ENCODE assay signal across 8 cellular contexts in genomic region chr19:11346104-11346940, GRCh38. TPM values are rescaled to one million over a fixed set of nuclear protein-coding genes. Genes with fewer than 3 reads are reported as not detected.
A peak's percentile ranks its signal among the peaks of the same experiment; 100 is the strongest.
DNase-seq lines count a peak whose midpoint lies in the region; ATAC-seq and TF ChIP-seq lines count a peak whose summit lies in the region.

CCDC159 (plus strand) TSS chr19:11346519; CDS start chr19:11346607, 88 bp downstream.
TMEM205 (minus strand) TSS chr19:11346268; CDS start chr19:11345619, 649 bp downstream.

- peak; percentile 89 for DNase-seq in DMS114 treated with DMSO at 0.1 percent for 48 hours (lab: John Stamatoyannopoulos, UW; ENCODE audit: unreplicated experiment)
- DNase-seq in HuH-7.5 (ENCODE audit: low spot score) = peak; percentile 97
- DNase-seq in OCI-LY7 (ENCODE audit: low spot score) = peak; percentile 100
- peak; percentile 98 for DNase-seq in activated T-cell treated with anti-CD3 and anti-CD28 coated beads for 24 hours (ENCODE audit: low read depth)
- peak; percentile 98 for DNase-seq in epidermal melanocyte (ENCODE audit: insufficient read length, low spot score)
- peak; percentile 99 for DNase-seq in middle frontal gyrus (ENCODE audit: extremely low spot score, low spot score)
- DNase-seq in stimulated activated CD8-positive, alpha-beta memory T cell treated with anti-CD3 and anti-CD28 coated beads, Interleukin-2, amount 100 ng/mL, for 48 hours (ENCODE audit: low read depth in 2 of 2) = peak; percentile 91 to 97

- peak; percentile 61 for TF ChIP-seq CTCF in OCI-LY7 (conservative IDR thresholded peaks at IDR 0.05; ENCODE audit: low read length)

- peaks cover 5% of the 10 kb centered on the region for H3K36me3 ChIP-seq in OCI-LY7 (ENCODE audit: insufficient read depth, low read length)

- no peaks in the 10 kb centered on the region for H3K9me2 ChIP-seq in OCI-LY7 (ENCODE audit: insufficient read depth, low read length)

- peak within 1 kb of the TSS; percentile 93 for H3K4me2 ChIP-seq in OCI-LY7 (ENCODE audit: low read length)

- H3K9me3 ChIP-seq in OCI-LY7 (ENCODE audit: low read length) = no peaks in the 10 kb centered on the region

- no peaks in the 10 kb centered on the region for H4K20me1 ChIP-seq in OCI-LY7 (ENCODE audit: insufficient read depth, low read length)

- CTCF ChIA-PET in OCI-LY7 (lab: Charles Lee; ENCODE audit: unreplicated experiment) = interaction anchor here (0.6 kb wide), 1 partner anchor 82 kb away, joined by 3 read pairs; no protein-coding TSS in a partner anchor

- peak; percentile 77 for ATAC-seq in GM21526 (IDR thresholded peaks at IDR 0.05; ENCODE audit: low FRiP score, unreplicated experiment)

- TSS peak; percentile 85 for BruUV-seq in OCI-LY7 (replicated peaks; lab: Mats Ljungman, UMichigan)

- POLR2A ChIA-PET in OCI-LY7 (lab: Charles Lee) = interaction anchor here (0.5 to 1.3 kb wide), 7 partner anchors 22 to 749 kb away, joined by 3 to 7 read pairs (median 4); partner anchors contain the start of gene SWSAP1

- H3K79me2 ChIP-seq in OCI-LY7 (ENCODE audit: insufficient read depth, low read depth, low read length) = no peaks in the 10 kb centered on the region

- H3K4me3 ChIP-seq in OCI-LY7 (ENCODE audit: low read depth, low read length, poor library complexity, severe bottlenecking) = peak within 1 kb of the TSS; percentile 88

- H2AFZ ChIP-seq in OCI-LY7 (ENCODE audit: low read length) = peak within 1 kb of the TSS; percentile 92

- intact Hi-C loops in OCI-LY7 (cut with micrococcal nuclease; ENCODE audit: unreplicated experiment) = loop anchor here (2.0 kb wide), 2 partner anchors 28 to 54 kb away; partner anchors contain the start of gene SWSAP1

- H3K4me1 ChIP-seq in OCI-LY7 (ENCODE audit: insufficient read depth, low read length, poor library complexity, severe bottlenecking) = peaks cover 26% of the 10 kb centered on the region

- peak within 1 kb of the TSS; percentile 55 for H3K27ac ChIP-seq in OCI-LY7 (ENCODE audit: low read depth, low read length, poor library complexity, severe bottlenecking)

RNA-seq across cellular contexts. Expression of gene CCDC159, which starts in this region (rescaled TPM):
- total RNA-seq in OCI-LY7 (2014; rRNA removed; shearing (Covaris generic)) = 13.3 and 14.1 TPM in 2 replicates
- 18.9 and 26.1 TPM in 2 replicates for total RNA-seq in OCI-LY7 (2022)

RNA-seq across cellular contexts. Expression of gene TMEM205, which starts in this region (rescaled TPM):
- total RNA-seq in OCI-LY7 (2014; rRNA removed; shearing (Covaris generic)) = 58.4 and 58.9 TPM in 2 replicates
- total RNA-seq in OCI-LY7 (2022) = 32.0 and 39.9 TPM in 2 replicates

Comparison
In these comparisons a context has a peak if more than half of its experiments do, and no peak if none do; other contexts are left out.
1. Peak in every context shown above with its lines: DNase-seq, ATAC-seq, H3K4me3 ChIP-seq and H3K27ac ChIP-seq.